ENCODE assay signal across 31 cellular contexts in genomic region chr3:24415819-24416218, GRCh38.
DNase-seq lines count a peak whose midpoint lies in the region; ATAC-seq and TF ChIP-seq lines count a peak whose summit lies in the region.
"Had no signal": no experiment of that assay in that cellular context is flagged by ENCODE, and none has a peak within 500 bp of the region (broad histone marks: within the 10 kb centered on the region; RNA-seq: fewer than 3 reads in every experiment).

No MANE protein-coding gene starts in this region.

- no peak overlapping the region for H3K4me3 ChIP-seq in left lung
- H3K4me3 ChIP-seq: A549; BLaER1; BLaER1 treated with 17β-estradiol and CSF1 and Interleukin-3, amounts not matched to agents 10 nM and 100 nM had no signal

- H3K9me3 ChIP-seq in left lung, result peaks cover 0 to 2% of the 10 kb centered on the region in 2 donors
- H3K9me3 ChIP-seq: A549; BE2C; BLaER1; BLaER1 treated with 17β-estradiol and CSF1 and Interleukin-3, amounts not matched to agents 10 nM and 100 nM; Caco-2 had no signal

- peak overlapping the region; percentile 6; the same call in 1 of the 2 replicates for H3K27ac ChIP-seq in VCaP
- no peak overlapping the region for H3K27ac ChIP-seq in left lung
- H3K27ac ChIP-seq: 22Rv1; A549; BLaER1; BLaER1 treated with 17β-estradiol and CSF1 and Interleukin-3, amounts not matched to agents 10 nM and 100 nM; C4-2B had no signal

- no peaks in the 10 kb centered on the region for H3K4me1 ChIP-seq in left lung
- H3K4me1 ChIP-seq: A549; BE2C; BLaER1; BLaER1 treated with 17β-estradiol and CSF1 and Interleukin-3, amounts not matched to agents 10 nM and 100 nM had no signal

- no peaks in the 10 kb centered on the region for H3K27me3 ChIP-seq in left lung
- H3K27me3 ChIP-seq: BE2C; BLaER1; BLaER1 treated with 17β-estradiol and CSF1 and Interleukin-3, amounts not matched to agents 10 nM and 100 nM had no signal

- ATAC-seq in left lung (peak; percentile 51), GM19467 (IDR thresholded peaks at IDR 0.05; ENCODE audit: unreplicated experiment) (no peak)
- ATAC-seq: A549; CD8-positive, alpha-beta T cell had no signal

- no peak for TF ChIP-seq CTCF in VCaP (conservative IDR thresholded peaks at IDR 0.05)
- no peak for TF ChIP-seq CTCF in left lung (IDR thresholded peaks at IDR 0.05)

- DNase-seq in iris pigment epithelial cell (ENCODE audit: low read depth) (peak; percentile 10), left lung (no peak), GDM1 (lab: John Stamatoyannopoulos, UW) (no peak), T-helper 1 cell (no peak)
- DNase-seq: 8988T; ACHN; AML-193; BE2C; C1 segment of cervical spinal cord; Caco-2; Calu3; CD4-positive, alpha-beta memory T cell; CD4-positive, alpha-beta T cell; CD4-positive, CD25-positive, alpha-beta regulatory T cell; CD8-positive, alpha-beta memory T cell; CD8-positive, alpha-beta T cell; COR-L47; DMS 273 treated with DMSO at 0.1 percent for 48 hours; DMS153; DMS53; DMS79; DMS79 treated with DMSO at 0.1 percent for 48 hours; DND-41; EL had no signal

- H3K36me3 ChIP-seq in left lung, result no peaks in the 10 kb centered on the region
- H3K36me3 ChIP-seq: BE2C; BLaER1; BLaER1 treated with 17β-estradiol and CSF1 and Interleukin-3, amounts not matched to agents 10 nM and 100 nM had no signal

- intact Hi-C loops in left lung (cut with DNase I), result no loop called here
